8 cellular contexts compared by ENCODE assay signal in the genomic region with DNA sequence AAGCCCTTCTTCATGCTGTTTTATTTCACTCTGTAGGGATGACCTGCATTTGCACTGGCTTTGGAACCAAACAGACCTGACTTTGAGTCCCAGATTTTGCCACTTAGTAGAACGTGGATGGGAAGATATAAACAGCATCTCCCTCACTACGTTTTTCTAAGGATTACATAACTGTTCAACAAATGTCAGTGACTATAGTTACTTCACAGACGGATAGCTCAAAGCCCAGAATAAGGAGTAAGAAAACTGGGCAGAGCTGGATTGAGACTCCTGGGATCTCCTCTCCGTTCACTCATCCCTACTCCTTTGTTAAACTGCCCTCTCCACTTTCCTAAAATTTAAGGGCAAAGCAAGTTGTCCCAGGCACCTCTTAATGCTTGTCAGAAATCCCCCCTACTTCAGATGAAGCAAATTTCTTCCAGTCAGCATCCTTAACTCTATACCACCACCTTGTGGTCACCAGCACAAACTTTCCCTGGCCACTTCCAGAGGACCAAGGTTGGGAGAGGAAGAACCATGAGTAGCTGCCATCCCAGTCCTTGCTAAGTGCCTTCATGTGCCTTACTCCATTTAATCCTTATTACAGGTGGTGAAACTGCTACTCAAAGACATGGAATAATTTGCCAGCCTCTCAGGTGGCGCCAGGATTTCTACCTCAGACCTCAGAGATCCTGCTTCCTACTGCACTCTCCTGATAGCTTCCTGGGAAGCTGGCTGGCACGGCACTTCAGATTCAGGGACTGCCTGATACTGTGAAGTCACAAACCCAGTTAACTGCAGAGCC. TPM values are rescaled to one million over a fixed set of nuclear protein-coding genes. Genes with fewer than 3 reads are reported as not detected.
DNase-seq lines count a peak whose midpoint lies in the region; ATAC-seq, FAIRE-seq and TF ChIP-seq lines count a peak whose summit lies in the region.

No MANE protein-coding gene starts in this region.

- H3K4me2 ChIP-seq in A549, result no peak overlapping the region

- H3K4me3 ChIP-seq in A549 (no peak overlapping the region), vagina (no peak overlapping the region)

- no peak for TF ChIP-seq POLR2A in A549 (IDR thresholded peaks at IDR 0.05; ENCODE audit: low read length)
- peak; percentile 10 for TF ChIP-seq POLR2A in erythroblast (IDR thresholded peaks at IDR 0.05; ENCODE audit: low read length)
- no peak for TF ChIP-seq POLR2A in vagina (IDR thresholded peaks at IDR 0.05)

- CTCF ChIA-PET in A549 (lab: Yijun Ruan, JAX), result interaction anchor here (0.8 to 15.2 kb wide), 36 partner anchors 8 to 757 kb away, joined by 3 to 203 read pairs (median 6); partner anchors contain the start of genes BRD8, EGR1, KDM3B and KIF20A

- H3K27me3 ChIP-seq in vagina, result no peaks in the 10 kb centered on the region

- ATAC-seq in A549 (peak; percentile 71 to 82), GM21723 (IDR thresholded peaks at IDR 0.05; ENCODE audit: unreplicated experiment) (no peak)

- TF ChIP-seq EP300 in A549 (IDR thresholded peaks at IDR 0.05), result no peak

- no peak overlapping the region for H3K27ac ChIP-seq in A549
- peak overlapping the region; percentile 10 for H3K27ac ChIP-seq in vagina

- FAIRE-seq in A549 (lab: Jason Lieb, UNC), result no peak

- DNase-seq in A549 (ENCODE audit: low read depth in 1 of 2, low spot score in 1 of 2) (peak; percentile 67 to 86), ELR (ENCODE audit: low read depth) (peak; percentile 79), NCI-H1092 (lab: John Stamatoyannopoulos, UW) (peak; percentile 17), T-helper 1 cell (peak in 3 of 5 donors; percentile 18 to 35 (median 28)), erythroblast (lab: John Stamatoyannopoulos, UW) (peak; percentile 68 to 83), middle frontal gyrus (ENCODE audit: extremely low spot score, low spot score) (peak; percentile 54), vagina (ENCODE audit: extremely low spot score in 2 of 2) (no peak)

- TF ChIP-seq CTCF in A549 (IDR thresholded peaks at IDR 0.05) (peak; percentile 84), vagina (IDR thresholded peaks at IDR 0.05) (peak; percentile 54 to 85 (median 74))

- H3K36me3 ChIP-seq in vagina, result peaks cover 0 to 8% of the 10 kb centered on the region in 2 donors

- TF ChIP-seq RAD21 in A549 (conservative IDR thresholded peaks at IDR 0.05 in 1 of 2, IDR thresholded peaks at IDR 0.05 in 1 of 2), result peak; percentile 73 to 76

- H3K9me3 ChIP-seq in A549, result no peaks in the 10 kb centered on the region
- no peaks in the 10 kb centered on the region for H3K9me3 ChIP-seq in vagina

- intact Hi-C loops in vagina (cut with DNase I), result loop anchor here (5.0 kb wide), 1 partner anchor 51 kb away; no protein-coding TSS in a partner anchor

- 34% methylated on average over 6 of the region's 6 CpGs for WGBS in A549 (ENCODE audit: missing lambda C conversion rate)

- POLR2A ChIA-PET in A549 (lab: Yijun Ruan, JAX), result interaction anchor here (1.2 to 4.1 kb wide), 4 partner anchors 39 to 325 kb away, joined by 5 to 34 read pairs (median 6); partner anchors contain the start of genes BRD8, EGR1, ETF1 and KIF20A

- peaks cover 29% of the 10 kb centered on the region; the same call in 2 of the 3 replicates for H3K4me1 ChIP-seq in A549
- H3K4me1 ChIP-seq in vagina, result peaks cover 41% of the 10 kb centered on the region

TF ChIP-seq in A549, 52 proteins besides CTCF, POLR2A, EP300 and RAD21:
- TF ChIP-seq TP53 (CRISPR knock-in tag; IDR thresholded peaks at IDR 0.05), result no peak
- peak; percentile 70 for TF ChIP-seq SMC3 (IDR thresholded peaks at IDR 0.05)
- TF ChIP-seq POLR2AphosphoS2 (conservative IDR thresholded peaks at IDR 0.05; ENCODE audit: low read length), result peak; percentile 74
- TF ChIP-seq HMGXB4 (CRISPR knock-in tag; IDR thresholded peaks at IDR 0.05; ENCODE audit: borderline replicate concordance), result no peak
- TF ChIP-seq MAFK (IDR thresholded peaks at IDR 0.05; ENCODE audit: partially characterized antibody), result peak; percentile 81

RNA-seq across cellular contexts. Expression of gene EGR1, which starts 38.4 kb away (rescaled TPM):
- polyA plus RNA-seq in A549 (2011; rRNA removed), result 49.3 and 63.5 TPM in 2 replicates
- 40.6 and 61.3 TPM in 2 replicates for polyA plus RNA-seq in A549 (2012; cell fraction: cytosol; rRNA removed)
- polyA plus RNA-seq in A549 (2012; cell fraction: nucleus; rRNA removed), result 93.6 and 109 TPM in 2 replicates
- polyA plus RNA-seq in A549 (2017; fragmentation: RNase III; extraction: RNeasy Plus Mini Kit Qiagen cat#74134 plus additional on column Dnase treatment), result 0.45 to 0.59 TPM (median 0.49 TPM) in 3 replicates
- 19.7 and 32.3 TPM in 2 replicates for polyA minus RNA-seq in A549 (2011; rRNA and poly(A)+ RNA removed)
- 119 TPM for total RNA-seq in vagina

RNA-seq across cellular contexts. Expression of gene ETF1, which starts 39.4 kb away (rescaled TPM):
- polyA plus RNA-seq in A549 (2011; rRNA removed) (140 and 161 TPM in 2 replicates), A549 (2017; fragmentation: RNase III; extraction: RNeasy Plus Mini Kit Qiagen cat#74134 plus additional on column Dnase treatment) (118 to 131 TPM (median 119 TPM) in 3 replicates)
- 39.7 and 44.0 TPM in 2 replicates for polyA plus RNA-seq in A549 (2012; cell fraction: cytosol; rRNA removed)
- 18.3 and 23.4 TPM in 2 replicates for polyA plus RNA-seq in A549 (2012; cell fraction: nucleus; rRNA removed)
- polyA minus RNA-seq in A549 (2011; rRNA and poly(A)+ RNA removed), result 79.1 and 79.8 TPM in 2 replicates
- 60.6 TPM for total RNA-seq in vagina

Comparison
In these comparisons a context has a peak if more than half of its experiments do, and no peak if none do; other contexts are left out.
1. DNase-seq: peak in A549 (2 of 2), ELR (single experiment), NCI-H1092 (single experiment), T-helper 1 cell (3 of 5), erythroblast (2 of 2) and middle frontal gyrus (single experiment); none in vagina (0 of 2).